1 cellular context compared by ENCODE assay signal in genomic region chr11:73784080-73784634, GRCh38.
TF ChIP-seq lines count a peak whose summit lies in the region.

No MANE protein-coding gene starts in this region.

TF ChIP-seq in HepG2, 621 proteins besides CTCF, POLR2A, EP300 and RAD21 (continued from another document):
- TF ChIP-seq KIAA2018 (CRISPR knock-in tag; IDR thresholded peaks at IDR 0.05; ENCODE audit: borderline replicate concordance) (no peak), ZSCAN29 (CRISPR knock-in tag; conservative IDR thresholded peaks at IDR 0.05) (no peak), IRF1 (CRISPR knock-in tag; IDR thresholded peaks at IDR 0.05; ENCODE audit: low read depth) (no peak), POGK (CRISPR knock-in tag; conservative IDR thresholded peaks at IDR 0.05) (peak; percentile 64), NCOR1 (IDR thresholded peaks at IDR 0.05; ENCODE audit: borderline replicate concordance, low read length) (0 out of 2 replicates have a peak, but pooled peaks have one; percentile 15), ZBED4 (CRISPR knock-in tag; IDR thresholded peaks at IDR 0.05; ENCODE audit: borderline replicate concordance) (0 out of 2 replicates have a peak, but pooled peaks have one; percentile 47), SOX13 (IDR thresholded peaks at IDR 0.05) (no peak), SOX13 (CRISPR knock-in tag; conservative IDR thresholded peaks at IDR 0.05 in 1 of 2, IDR thresholded peaks at IDR 0.05 in 1 of 2) (peak in 1 of 2 experiments; percentile 55; a peak in 1 of 4 replicates), MEIS1 (CRISPR knock-in tag; IDR thresholded peaks at IDR 0.05; ENCODE audit: borderline replicate concordance) (no peak), ZNF530 (CRISPR knock-in tag; IDR thresholded peaks at IDR 0.05; ENCODE audit: low read depth) (no peak), NFKB2 (CRISPR knock-in tag; IDR thresholded peaks at IDR 0.05; ENCODE audit: borderline replicate concordance) (no peak), GZF1 (CRISPR knock-in tag; IDR thresholded peaks at IDR 0.05) (no peak), TFDP1 (CRISPR knock-in tag; IDR thresholded peaks at IDR 0.05; ENCODE audit: borderline replicate concordance) (no peak), HNRNPH1 (optimal IDR thresholded peaks at IDR 0.05; ENCODE audit: low read depth, low read length) (no peak), NCOA1 (CRISPR knock-in tag; IDR thresholded peaks at IDR 0.05) (no peak), ARID4A (CRISPR knock-in tag; IDR thresholded peaks at IDR 0.05; ENCODE audit: borderline replicate concordance) (peak; percentile 62; the same call in 1 of the 2 replicates), SAP130 (CRISPR knock-in tag; IDR thresholded peaks at IDR 0.05; ENCODE audit: low read depth) (peak; percentile 60; the same call in 1 of the 2 replicates), ZBTB44 (CRISPR knock-in tag; IDR thresholded peaks at IDR 0.05) (no peak), ZEB1 (IDR thresholded peaks at IDR 0.05; ENCODE audit: insufficient replicate concordance, low read depth) (peak; percentile 89), POLR2G (IDR thresholded peaks at IDR 0.05; ENCODE audit: low read depth, low read length) (peak; percentile 65), ATM (IDR thresholded peaks at IDR 0.05; ENCODE audit: borderline replicate concordance) (no peak), JARID2 (CRISPR knock-in tag; IDR thresholded peaks at IDR 0.05; ENCODE audit: insufficient replicate concordance) (no peak), ZNF263 (CRISPR knock-in tag; IDR thresholded peaks at IDR 0.05) (no peak), ZNF337 (CRISPR knock-in tag; IDR thresholded peaks at IDR 0.05; ENCODE audit: borderline replicate concordance, low read depth) (no peak), KDM1A (CRISPR knock-in tag; IDR thresholded peaks at IDR 0.05) (no peak; the same call in 1 of the 2 replicates), HNRNPK (IDR thresholded peaks at IDR 0.05; ENCODE audit: low read depth, low read length, poor library complexity, severe bottlenecking) (no peak)
